Comparison of ENCODE assay signal across 18 cellular contexts in the genomic region with DNA sequence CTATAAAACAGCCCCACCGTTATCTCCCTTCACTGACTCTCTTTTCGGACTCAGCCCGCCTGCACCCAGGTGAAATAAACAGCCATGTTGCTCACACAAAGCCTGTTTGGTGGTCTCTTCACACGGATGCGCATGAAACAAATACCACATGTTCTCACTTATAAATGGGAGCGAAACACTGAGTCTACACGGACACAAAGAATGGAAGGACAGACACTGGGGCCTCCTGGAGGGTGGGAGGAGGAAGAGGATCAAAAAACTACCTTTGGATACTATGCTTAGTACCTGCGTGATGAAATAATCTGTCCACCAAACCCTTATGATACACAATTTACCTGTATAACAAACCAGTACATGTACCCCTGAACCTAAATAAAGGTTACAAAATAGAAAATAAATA.
DNase-seq lines count a peak whose midpoint lies in the region; ATAC-seq and TF ChIP-seq lines count a peak whose summit lies in the region.
"Had no signal": no experiment of that assay in that cellular context is flagged by ENCODE, and none has a peak within 500 bp of the region (broad histone marks: within the 10 kb centered on the region; RNA-seq: fewer than 3 reads in every experiment).

No MANE protein-coding gene starts in this region.

- H3K36me3 Mint-ChIP-seq in activated naive CD8-positive, alpha-beta T cell treated with anti-CD3 and anti-CD28 coated beads for 36 hours = peaks cover 34% of the 10 kb centered on the region
- no peaks in the 10 kb centered on the region for H3K36me3 Mint-ChIP-seq in activated naive CD8-positive, alpha-beta T cell treated with anti-CD3 and anti-CD28 coated beads, Interleukin-2, amount 50 U/mL, for 24 hours (ENCODE audit: low read depth)
- H3K36me3 Mint-ChIP-seq in WTC11 (peaks cover 38% of the 10 kb centered on the region), Caco-2 (ENCODE audit: insufficient read depth, unreplicated experiment) (no peaks in the 10 kb centered on the region), T-helper 17 cell (ENCODE audit: low read depth) (peaks cover 3% of the 10 kb centered on the region)

- H3K4me3 ChIP-seq in iPS-18a (ENCODE audit: low read length) (no peak overlapping the region), Caco-2 (ENCODE audit: low read depth, low read length) (no peak overlapping the region)
- H3K4me3 ChIP-seq: BLaER1 treated with 17β-estradiol and CSF1 and Interleukin-3, amounts not matched to agents 10 nM and 100 nM; GM12878; GM23248; HAP-1 had no signal

- H3K36me3 ChIP-seq in iPS-18a (ENCODE audit: control insufficient read depth, low read depth, low read length) = no peaks in the 10 kb centered on the region
- H3K36me3 ChIP-seq in Caco-2 (ENCODE audit: control insufficient read depth, insufficient read depth, low read length) = no peaks in the 10 kb centered on the region
- H3K36me3 ChIP-seq: BLaER1 treated with 17β-estradiol and CSF1 and Interleukin-3, amounts not matched to agents 10 nM and 100 nM; HAP-1 had no signal

- CTCF ChIA-PET in WTC11 (lab: Charles Lee) (no interaction called here), Caco-2 (lab: Charles Lee) (no interaction called here)

- no peaks in the 10 kb centered on the region for H3K27me3 ChIP-seq in iPS-18a (ENCODE audit: control insufficient read depth, insufficient read depth, low read length)
- no peaks in the 10 kb centered on the region for H3K27me3 ChIP-seq in Caco-2 (replicated peaks; ENCODE audit: control insufficient read depth, insufficient read depth, low read length)
- H3K27me3 ChIP-seq: BLaER1 treated with 17β-estradiol and CSF1 and Interleukin-3, amounts not matched to agents 10 nM and 100 nM had no signal

- peaks cover 24% of the 10 kb centered on the region for H3K4me1 ChIP-seq in iPS-18a (ENCODE audit: control insufficient read depth, low read depth, low read length)
- H3K4me1 ChIP-seq in Caco-2 = peaks cover 19% of the 10 kb centered on the region
- H3K4me1 ChIP-seq: HAP-1 had no signal

- DNase-seq in activated naive CD8-positive, alpha-beta T cell treated with anti-CD3 and anti-CD28 coated beads for 36 hours = no peak
- DNase-seq in activated naive CD8-positive, alpha-beta T cell treated with anti-CD3 and anti-CD28 coated beads, Interleukin-2, amount 50 U/mL, for 24 hours = no peak
- DNase-seq in WTC11 (ENCODE audit: low spot score) (no peak), Caco-2 (no peak), T-helper 17 cell (no peak)
- DNase-seq in activated CD4-positive, alpha-beta T cell treated with anti-CD3 and anti-CD28 coated beads, Interleukin-2, amount 50 U/mL, for 1 hour = no peak
- DNase-seq: 8988T; AML-193; Calu3; CD4-positive, CD25-positive, alpha-beta regulatory T cell; DMS 273 treated with DMSO at 0.1 percent for 48 hours; GM23248 had no signal

- POLR2A ChIA-PET in WTC11 (lab: Charles Lee) (no interaction called here), Caco-2 (lab: Charles Lee) (no interaction called here)

- peaks cover 35% of the 10 kb centered on the region for H3K4me1 Mint-ChIP-seq in activated naive CD8-positive, alpha-beta T cell treated with anti-CD3 and anti-CD28 coated beads for 36 hours
- H3K4me1 Mint-ChIP-seq in activated naive CD8-positive, alpha-beta T cell treated with anti-CD3 and anti-CD28 coated beads, Interleukin-2, amount 50 U/mL, for 24 hours = peaks cover 37% of the 10 kb centered on the region
- H3K4me1 Mint-ChIP-seq in WTC11 = peaks cover 49% of the 10 kb centered on the region
- H3K4me1 Mint-ChIP-seq in Caco-2 (ENCODE audit: low read depth, unreplicated experiment) = peaks cover 16% of the 10 kb centered on the region
- no peaks in the 10 kb centered on the region for H3K4me1 Mint-ChIP-seq in T-helper 17 cell

- intact Hi-C loops in Caco-2 (cut with micrococcal nuclease; ENCODE audit: unreplicated experiment) = no loop called here

- H3K9me3 Mint-ChIP-seq in activated naive CD8-positive, alpha-beta T cell treated with anti-CD3 and anti-CD28 coated beads for 36 hours = peaks cover 26% of the 10 kb centered on the region
- peaks cover 25% of the 10 kb centered on the region for H3K9me3 Mint-ChIP-seq in activated naive CD8-positive, alpha-beta T cell treated with anti-CD3 and anti-CD28 coated beads, Interleukin-2, amount 50 U/mL, for 24 hours
- peaks cover 42% of the 10 kb centered on the region for H3K9me3 Mint-ChIP-seq in WTC11
- H3K9me3 Mint-ChIP-seq in Caco-2 (ENCODE audit: unreplicated experiment) = peaks cover 30% of the 10 kb centered on the region

- peaks cover 13% of the 10 kb centered on the region for H3K27me3 Mint-ChIP-seq in activated naive CD8-positive, alpha-beta T cell treated with anti-CD3 and anti-CD28 coated beads for 36 hours
- H3K27me3 Mint-ChIP-seq in activated naive CD8-positive, alpha-beta T cell treated with anti-CD3 and anti-CD28 coated beads, Interleukin-2, amount 50 U/mL, for 24 hours = peaks cover 8% of the 10 kb centered on the region
- peaks cover 8% of the 10 kb centered on the region for H3K27me3 Mint-ChIP-seq in WTC11 (ENCODE audit: low read depth)
- H3K27me3 Mint-ChIP-seq in Caco-2 (ENCODE audit: insufficient read depth, unreplicated experiment) = no peaks in the 10 kb centered on the region
- peaks cover 4% of the 10 kb centered on the region for H3K27me3 Mint-ChIP-seq in T-helper 17 cell

- H3K27ac ChIP-seq in iPS-18a (ENCODE audit: low read length) = peak overlapping the region; percentile 13
- H3K27ac ChIP-seq: BLaER1 treated with 17β-estradiol and CSF1 and Interleukin-3, amounts not matched to agents 10 nM and 100 nM; GM23248; HL-60 had no signal

- peak overlapping the region; percentile 3 for H3K27ac Mint-ChIP-seq in activated naive CD8-positive, alpha-beta T cell treated with anti-CD3 and anti-CD28 coated beads for 36 hours
- H3K27ac Mint-ChIP-seq in activated naive CD8-positive, alpha-beta T cell treated with anti-CD3 and anti-CD28 coated beads, Interleukin-2, amount 50 U/mL, for 24 hours = no peak overlapping the region
- H3K27ac Mint-ChIP-seq in WTC11 (peak overlapping the region; percentile 99), Caco-2 (ENCODE audit: unreplicated experiment) (no peak overlapping the region), T-helper 17 cell (no peak overlapping the region)
- H3K27ac Mint-ChIP-seq: IgD-negative memory B cell had no signal

- ATAC-seq in activated naive CD8-positive, alpha-beta T cell treated with anti-CD3 and anti-CD28 coated beads, Interleukin-2, amount 50 U/mL, for 24 hours = no peak
- ATAC-seq in WTC11 = peak; percentile 74
- no peak for ATAC-seq in T-helper 17 cell
- ATAC-seq: GM12878 had no signal

- no peak overlapping the region for H3K9ac ChIP-seq in iPS-18a (ENCODE audit: low read length)
- H3K9ac ChIP-seq: BLaER1 treated with 17β-estradiol and CSF1 and Interleukin-3, amounts not matched to agents 10 nM and 100 nM; GM23248 had no signal

- TF ChIP-seq CTCF in WTC11 (IDR thresholded peaks at IDR 0.05) = no peak
- no peak for TF ChIP-seq CTCF in Caco-2 (IDR thresholded peaks at IDR 0.05; ENCODE audit: insufficient read depth in 1 of 2, low read depth in 1 of 2, low read length in 1 of 2, severe bottlenecking in 1 of 2, unreplicated experiment in 1 of 2)

- no peaks in the 10 kb centered on the region for H3K9me3 ChIP-seq in iPS-18a (ENCODE audit: control insufficient read depth, low read depth, low read length)
- H3K9me3 ChIP-seq in Caco-2 = peaks cover 3% of the 10 kb centered on the region; the same call in 1 of the 2 replicates
- no peaks in the 10 kb centered on the region for H3K9me3 ChIP-seq in T-helper 17 cell (ENCODE audit: control insufficient read depth, low read length, poor library complexity, severe bottlenecking)
- H3K9me3 ChIP-seq: BLaER1 treated with 17β-estradiol and CSF1 and Interleukin-3, amounts not matched to agents 10 nM and 100 nM; HAP-1 had no signal

- BruUV-seq in Caco-2 (replicated peaks; lab: Mats Ljungman, UMichigan) = no TSS peak

- no peak overlapping the region for H3K4me3 Mint-ChIP-seq in activated naive CD8-positive, alpha-beta T cell treated with anti-CD3 and anti-CD28 coated beads for 36 hours
- H3K4me3 Mint-ChIP-seq in activated naive CD8-positive, alpha-beta T cell treated with anti-CD3 and anti-CD28 coated beads, Interleukin-2, amount 50 U/mL, for 24 hours = no peak overlapping the region
- no peak overlapping the region; the same call in 1 of the 2 replicates for H3K4me3 Mint-ChIP-seq in WTC11
- H3K4me3 Mint-ChIP-seq in Caco-2 (ENCODE audit: unreplicated experiment) = no peak overlapping the region
- H3K4me3 Mint-ChIP-seq in T-helper 17 cell = no peak overlapping the region
- H3K4me3 Mint-ChIP-seq: IgD-negative memory B cell had no signal

TF ChIP-seq in WTC11, 78 proteins besides CTCF, POLR2A, EP300 and RAD21:
- no peak for TF ChIP-seq NR1H2 (CRISPR knock-in tag; IDR thresholded peaks at IDR 0.05)
- no peak for TF ChIP-seq CREB1 (CRISPR knock-in tag; IDR thresholded peaks at IDR 0.05)
- TF ChIP-seq ZNF671 (CRISPR knock-in tag; IDR thresholded peaks at IDR 0.05) = no peak
- TF ChIP-seq SMAD3 (CRISPR knock-in tag; IDR thresholded peaks at IDR 0.05; ENCODE audit: borderline replicate concordance) = no peak
- TF ChIP-seq SMAD4 (CRISPR knock-in tag; IDR thresholded peaks at IDR 0.05) = no peak
- TF ChIP-seq, protein P1, sequence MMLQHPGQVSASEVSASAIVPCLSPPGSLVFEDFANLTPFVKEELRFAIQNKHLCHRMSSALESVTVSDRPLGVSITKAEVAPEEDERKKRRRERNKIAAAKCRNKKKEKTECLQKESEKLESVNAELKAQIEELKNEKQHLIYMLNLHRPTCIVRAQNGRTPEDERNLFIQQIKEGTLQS (CRISPR knock-in tag; conservative IDR thresholded peaks at IDR 0.05) = no peak
- TF ChIP-seq CBFB (CRISPR knock-in tag; IDR thresholded peaks at IDR 0.05; ENCODE audit: low read depth) = no peak
- no peak for TF ChIP-seq ZNF423 (CRISPR knock-in tag; IDR thresholded peaks at IDR 0.05)
- no peak for TF ChIP-seq OVOL2 (CRISPR knock-in tag; IDR thresholded peaks at IDR 0.05; ENCODE audit: borderline replicate concordance)
- TF ChIP-seq, protein P2, sequence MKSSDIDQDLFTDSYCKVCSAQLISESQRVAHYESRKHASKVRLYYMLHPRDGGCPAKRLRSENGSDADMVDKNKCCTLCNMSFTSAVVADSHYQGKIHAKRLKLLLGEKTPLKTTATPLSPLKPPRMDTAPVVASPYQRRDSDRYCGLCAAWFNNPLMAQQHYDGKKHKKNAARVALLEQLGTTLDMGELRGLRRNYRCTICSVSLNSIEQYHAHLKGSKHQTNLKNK (CRISPR knock-in tag; IDR thresholded peaks at IDR 0.05) = no peak

Comparison
In these comparisons a context has a peak if more than half of its experiments do, and no peak if none do; other contexts are left out.
1. H3K27ac Mint-ChIP-seq: peak in activated naive CD8-positive, alpha-beta T cell treated with anti-CD3 and anti-CD28 coated beads for 36 hours (single experiment) and WTC11 (single experiment); none in activated naive CD8-positive, alpha-beta T cell treated with anti-CD3 and anti-CD28 coated beads, Interleukin-2, amount 50 U/mL, for 24 hours (single experiment), Caco-2 (single experiment) and T-helper 17 cell (single experiment).